ENCODE assay signal across 8 cellular contexts in the genomic region with DNA sequence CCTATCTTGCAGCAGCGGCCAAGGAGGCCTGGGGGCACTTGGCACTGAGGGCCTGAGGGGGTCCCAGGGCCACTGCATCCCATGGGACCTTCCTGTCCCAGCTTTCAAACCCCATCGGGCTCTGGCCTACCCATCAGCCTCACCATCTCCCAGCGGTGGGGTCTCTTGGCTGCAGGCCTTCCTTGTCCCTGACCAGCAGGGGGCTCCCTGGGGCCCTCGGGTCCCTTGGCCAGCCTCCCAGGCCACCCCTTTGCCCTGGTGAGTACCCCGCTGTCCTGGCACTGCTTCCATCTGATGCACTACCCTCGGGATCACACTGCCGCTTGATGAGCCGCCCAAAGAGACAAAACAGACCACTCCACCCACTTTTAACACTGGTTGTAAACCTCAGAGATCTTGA. TPM values are rescaled to one million over a fixed set of nuclear protein-coding genes. Genes with fewer than 3 reads are reported as not detected.
DNase-seq lines count a peak whose midpoint lies in the region; FAIRE-seq and TF ChIP-seq lines count a peak whose summit lies in the region.

No MANE protein-coding gene starts in this region.

- no peaks in the 10 kb centered on the region for H3K4me1 ChIP-seq in endothelial cell of umbilical vein (ENCODE audit: control insufficient read depth, extremely low read depth, insufficient read depth, low read length)

- H2AFZ ChIP-seq in endothelial cell of umbilical vein (ENCODE audit: low read depth, low read length) = no peak overlapping the region

- no peak overlapping the region for H3K4me2 ChIP-seq in endothelial cell of umbilical vein (ENCODE audit: insufficient read depth, low read length)

- BruUV-seq in endothelial cell of umbilical vein (replicated peaks; lab: Mats Ljungman, UMichigan) = no TSS peak

- no peak overlapping the region for H3K27ac ChIP-seq in endothelial cell of umbilical vein (ENCODE audit: insufficient read depth, low read depth, low read length)
- H3K27ac ChIP-seq in coronary artery = no peak overlapping the region

- H3K4me3 ChIP-seq in endothelial cell of umbilical vein (replicated peaks in 1 of 3; ENCODE audit: insufficient read depth in 1 of 3, low read depth in 1 of 3, low read length in 3 of 3) (no peak overlapping the region), coronary artery (no peak overlapping the region)

- dilution Hi-C loops in endothelial cell of umbilical vein (cut with MboI; ENCODE audit: extremely low pct_ligation_motif_present, low sequenced_read_pairs) = no loop called here

- POLR2A ChIA-PET in endothelial cell of umbilical vein (lab: Charles Lee) = no interaction called here

- peak; percentile 33 for FAIRE-seq in endothelial cell of umbilical vein (lab: Jason Lieb, UNC)

- intact Hi-C loops in endothelial cell of umbilical vein (cut with micrococcal nuclease) = no loop called here

- H3K9me3 ChIP-seq in endothelial cell of umbilical vein (replicated peaks; ENCODE audit: control insufficient read depth, insufficient read depth, low read length) = no peaks in the 10 kb centered on the region

- in situ Hi-C loops in SK-MEL-5 (cut with HindIII; ENCODE audit: low pct_unique_long_range_greater_than_20kb, low sequenced_read_pairs) = no loop called here

- H4K20me1 ChIP-seq in endothelial cell of umbilical vein (replicated peaks; ENCODE audit: control insufficient read depth, extremely low read depth, insufficient read depth, low read length) = no peaks in the 10 kb centered on the region

- DNase-seq in activated naive CD4-positive, alpha-beta T cell treated with Interleukin-2 at 50 U/mL for 16 hours = peak; percentile 35
- no peak for DNase-seq in activated naive CD4-positive, alpha-beta T cell (lab: John Stamatoyannopoulos, UW)
- peak; percentile 45 for DNase-seq in SK-MEL-5 (ENCODE audit: low read depth, low spot score)
- DNase-seq in endothelial cell of umbilical vein (ENCODE audit: low read depth, low spot score) = peak; percentile 16
- peak; percentile 35 to 37 for DNase-seq in stimulated activated CD8-positive, alpha-beta memory T cell treated with anti-CD3 and anti-CD28 coated beads, Interleukin-2, amount 100 ng/mL, for 48 hours (ENCODE audit: low read depth in 2 of 2)
- no peak for DNase-seq in GF-D8 (lab: John Stamatoyannopoulos, UW)
- DNase-seq in coronary artery (ENCODE audit: low spot score) = no peak
- no peak for DNase-seq in foreskin melanocyte

- no peaks in the 10 kb centered on the region for H3K27me3 ChIP-seq in endothelial cell of umbilical vein (ENCODE audit: control insufficient read depth in 2 of 2, insufficient read depth in 2 of 2, low read length in 2 of 2)

- no peaks in the 10 kb centered on the region for H3K79me2 ChIP-seq in endothelial cell of umbilical vein (ENCODE audit: control insufficient read depth, insufficient read depth, low read length)

- no peak overlapping the region for H3K9ac ChIP-seq in endothelial cell of umbilical vein (replicated peaks; ENCODE audit: extremely low read depth, insufficient read depth, low read length)

- TF ChIP-seq POLR2A in endothelial cell of umbilical vein (IDR thresholded peaks at IDR 0.05; ENCODE audit: low read depth, low read length) = no peak

- peak; percentile 51 to 77 for TF ChIP-seq CTCF in endothelial cell of umbilical vein (IDR thresholded peaks at IDR 0.05; ENCODE audit: extremely low read depth in 1 of 2, insufficient read depth in 1 of 2, low read depth in 1 of 2, low read length in 2 of 2)
- no peak for TF ChIP-seq CTCF in coronary artery (IDR thresholded peaks at IDR 0.05)

- CTCF ChIA-PET in endothelial cell of umbilical vein (lab: Charles Lee) = interaction anchor here (0.7 to 1.7 kb wide), 10 partner anchors 15 to 321 kb away, joined by 3 to 8 read pairs (median 5); no protein-coding TSS in a partner anchor

- no peaks in the 10 kb centered on the region for H3K9me1 ChIP-seq in endothelial cell of umbilical vein (replicated peaks; ENCODE audit: control insufficient read depth, extremely low read depth, insufficient read depth, low read length)

- no peaks in the 10 kb centered on the region for H3K36me3 ChIP-seq in endothelial cell of umbilical vein (ENCODE audit: control insufficient read depth in 2 of 2, extremely low read depth in 1 of 2, insufficient read depth in 2 of 2, low read length in 2 of 2)

TF ChIP-seq in endothelial cell of umbilical vein, 7 proteins besides CTCF, POLR2A, EP300 and RAD21:
- TF ChIP-seq GATA2 (IDR thresholded peaks at IDR 0.05; ENCODE audit: insufficient read depth, insufficient read length, low read depth, low read length) (no peak), FOS (IDR thresholded peaks at IDR 0.05; ENCODE audit: borderline replicate concordance, insufficient read depth, low read length) (no peak), EZH2 (IDR thresholded peaks at IDR 0.05; ENCODE audit: borderline replicate concordance, low read depth, low read length, severe bottlenecking) (no peak), MAX (IDR thresholded peaks at IDR 0.05; ENCODE audit: insufficient read depth, insufficient read length) (no peak), MYC (IDR thresholded peaks at IDR 0.05; ENCODE audit: low read depth, low read length) (no peak), POLR2AphosphoS5 (IDR thresholded peaks at IDR 0.05; ENCODE audit: insufficient read depth, low read depth, low read length) (no peak), JUN (IDR thresholded peaks at IDR 0.05; ENCODE audit: borderline replicate concordance, insufficient read depth, insufficient read length, low read depth) (no peak)

RNA-seq across cellular contexts. Expression of gene YKT6, which starts 43.5 kb away (rescaled TPM):
- total RNA-seq in SK-MEL-5 (2014; rRNA removed; shearing (Covaris generic)) = 159 and 163 TPM in 2 replicates
- 188 and 223 TPM in 2 replicates for polyA plus RNA-seq in SK-MEL-5 (2015; cell fraction: cytosol; rRNA removed)
- polyA plus RNA-seq in SK-MEL-5 (2015; cell fraction: nucleus; rRNA removed) = 215 and 221 TPM in 2 replicates
- total RNA-seq in endothelial cell of umbilical vein = 117 and 120 TPM in 2 replicates
- 110 and 117 TPM in 2 replicates for polyA plus RNA-seq in endothelial cell of umbilical vein
- polyA plus RNA-seq in endothelial cell of umbilical vein (2011; cell fraction: cytosol; rRNA removed) = 101 and 119 TPM in 2 replicates
- 99.2 and 100 TPM in 2 replicates for polyA plus RNA-seq in endothelial cell of umbilical vein (2011; cell fraction: nucleus; rRNA removed)
- 83.2 and 99.3 TPM in 2 replicates for polyA plus RNA-seq in endothelial cell of umbilical vein (2012)
- 113 and 118 TPM in 2 replicates for polyA minus RNA-seq in endothelial cell of umbilical vein
- polyA minus RNA-seq in endothelial cell of umbilical vein (2011; cell fraction: cytosol; rRNA and poly(A)+ RNA removed) = 37.5 TPM
- polyA minus RNA-seq in endothelial cell of umbilical vein (2011; cell fraction: nucleus; rRNA and poly(A)+ RNA removed) = 47.4 and 58.9 TPM in 2 replicates

RNA-seq across cellular contexts. Expression of gene GCK, which starts 55.0 kb away (rescaled TPM):
- total RNA-seq in SK-MEL-5 (2014; rRNA removed; shearing (Covaris generic)) = not detected in 2 replicates
- not detected in 2 replicates for polyA plus RNA-seq in SK-MEL-5 (2015; cell fraction: cytosol; rRNA removed)
- not detected in 2 replicates for polyA plus RNA-seq in SK-MEL-5 (2015; cell fraction: nucleus; rRNA removed)
- total RNA-seq in endothelial cell of umbilical vein = 0.32 and 0.51 TPM in 2 replicates
- 0.13 and 0.17 TPM in 2 replicates for polyA plus RNA-seq in endothelial cell of umbilical vein
- 0.08 and 0.13 TPM in 2 replicates for polyA plus RNA-seq in endothelial cell of umbilical vein (2011; cell fraction: cytosol; rRNA removed)
- 0.09 TPM in 1 of 2 replicates, not detected in the other for polyA plus RNA-seq in endothelial cell of umbilical vein (2011; cell fraction: nucleus; rRNA removed)
- polyA plus RNA-seq in endothelial cell of umbilical vein (2012) = 0.21 TPM in 1 of 2 replicates, not detected in the other
- polyA minus RNA-seq in endothelial cell of umbilical vein = 0.15 TPM in 1 of 2 replicates, not detected in the other
- polyA minus RNA-seq in endothelial cell of umbilical vein (2011; cell fraction: cytosol; rRNA and poly(A)+ RNA removed) = not detected
- not detected in 2 replicates for polyA minus RNA-seq in endothelial cell of umbilical vein (2011; cell fraction: nucleus; rRNA and poly(A)+ RNA removed)

Comparison
In these comparisons a context has a peak if more than half of its experiments do, and no peak if none do; other contexts are left out.
1. DNase-seq: peak in activated naive CD4-positive, alpha-beta T cell treated with Interleukin-2 at 50 U/mL for 16 hours (single experiment), SK-MEL-5 (single experiment), endothelial cell of umbilical vein (single experiment) and stimulated activated CD8-positive, alpha-beta memory T cell treated with anti-CD3 and anti-CD28 coated beads, Interleukin-2, amount 100 ng/mL, for 48 hours (2 of 2); none in activated naive CD4-positive, alpha-beta T cell (0 of 4), GF-D8 (single experiment), coronary artery (single experiment) and foreskin melanocyte (single experiment).